In genomic region chr12:132083731-132084641, GRCh38 we compare ENCODE assay signal across 8 cellular contexts.
DNase-seq lines count a peak whose midpoint lies in the region; ATAC-seq, FAIRE-seq and TF ChIP-seq lines count a peak whose summit lies in the region.

No MANE protein-coding gene starts in this region.

- no peak overlapping the region for H2BK20ac ChIP-seq in H1 (ENCODE audit: low read length)

- H3K23ac ChIP-seq in H1 (ENCODE audit: insufficient read length) (no peak overlapping the region), mesenchymal stem cell (ENCODE audit: low read length in 2 of 2) (peak overlapping the region in 1 of 2 experiments; percentile 100)

- POLR2A ChIA-PET in H1 (lab: Charles Lee; ENCODE audit: partially characterized antibody), result interaction anchor here (0.8 to 1.3 kb wide), 4 partner anchors 10 to 255 kb away, joined by 3 to 4 read pairs (median 3); partner anchors contain the start of genes DDX51 and NOC4L

- no peak for TF ChIP-seq EP300 in H1 (IDR thresholded peaks at IDR 0.05; ENCODE audit: borderline replicate concordance in 1 of 2, low read depth in 2 of 2, low read length in 2 of 2)

- H3K4me1 ChIP-seq in H1 (replicated peaks in 1 of 4; ENCODE audit: control insufficient read depth in 3 of 4, insufficient read depth in 4 of 4, low read length in 3 of 4) (peaks cover 3 to 10% (median 7%) of the 10 kb centered on the region in 4 experiments), mesenchymal stem cell (ENCODE audit: control insufficient read depth, insufficient read depth, low read depth, low read length) (peaks cover 9% of the 10 kb centered on the region)

- TF ChIP-seq RAD21 in H1 (IDR thresholded peaks at IDR 0.05 in 1 of 2, conservative IDR thresholded peaks at IDR 0.05 in 1 of 2; ENCODE audit: low read depth in 2 of 2, low read length in 2 of 2), result no peak

- TF ChIP-seq CTCF in H1 (IDR thresholded peaks at IDR 0.05; ENCODE audit: control extremely low read depth in 1 of 3, insufficient read depth in 1 of 3, low read depth in 1 of 3, low read length in 3 of 3), result no peak

- no peak for FAIRE-seq in H1 (lab: Jason Lieb, UNC)

- peak overlapping the region; percentile 93 to 97 for H3K4me2 ChIP-seq in H1 (ENCODE audit: insufficient read depth in 1 of 2, low read depth in 2 of 2, low read length in 2 of 2)
- H3K4me2 ChIP-seq in mesenchymal stem cell (ENCODE audit: low read length, poor library complexity, severe bottlenecking), result peak overlapping the region; percentile 96

- no peak overlapping the region for H2BK12ac ChIP-seq in H1 (ENCODE audit: low read depth, low read length)
- H2BK12ac ChIP-seq in mesenchymal stem cell (ENCODE audit: low read length in 2 of 2), result no peak overlapping the region

- DNase-seq in COR-L47 (lab: John Stamatoyannopoulos, UW) (peak; percentile 95), HT1080 (ENCODE audit: low read depth) (peak; percentile 82), H1 (ENCODE audit: low read depth in 1 of 2, low spot score in 2 of 2) (peak; percentile 78 to 92), mesenchymal stem cell (peak; percentile 87)
- peak; percentile 78 for DNase-seq in NK-92 treated with Interleukin-12 subunit alpha and Interleukin-12 subunit beta, amount 100 ng/mL, for 24 hours (lab: John Stamatoyannopoulos, UW)
- peak; percentile 76 to 79 for DNase-seq in activated CD8-positive, alpha-beta memory T cell treated with anti-CD3 and anti-CD28 coated beads for 4 hours (ENCODE audit: low read depth in 2 of 2)
- DNase-seq in stimulated activated CD8-positive, alpha-beta memory T cell treated with anti-CD3 and anti-CD28 coated beads, Interleukin-12 subunit alpha, Interleukin-12 subunit beta, amount 100 ng/mL, for 1 hour (ENCODE audit: low read depth), result peak; percentile 79

- H4K20me1 ChIP-seq in H1 (replicated peaks in 1 of 2; ENCODE audit: control insufficient read depth in 1 of 2, insufficient read depth in 2 of 2, low read length in 2 of 2), result peaks cover 4 to 5% of the 10 kb centered on the region in 2 experiments

- H3K18ac ChIP-seq in H1 (ENCODE audit: extremely low read depth, low read length) (no peak overlapping the region; the same call in 1 of the 2 replicates), mesenchymal stem cell (ENCODE audit: low read depth in 1 of 2, low read length in 2 of 2) (peak overlapping the region; percentile 95 to 100)

- peak overlapping the region; percentile 86; the same call in 1 of the 2 replicates for H3K27ac ChIP-seq in H1 (ENCODE audit: low read depth, low read length)
- H3K27ac ChIP-seq in mesenchymal stem cell (ENCODE audit: low read length, poor library complexity, severe bottlenecking), result peak overlapping the region; percentile 24

- H3K4me3 ChIP-seq in H1 (ENCODE audit: extremely low read depth in 1 of 4, insufficient read depth in 2 of 4, low read depth in 3 of 4, low read length in 4 of 4) (peak overlapping the region; percentile 57 to 90 (median 70)), mesenchymal stem cell (ENCODE audit: insufficient read depth in 1 of 2, low read depth in 1 of 2, low read length in 2 of 2) (peak overlapping the region; percentile 80 to 100)

- WGBS in H1 (ENCODE audit: extremely low coverage in 1 of 2, insufficient coverage in 1 of 2, insufficient read length in 1 of 2, insufficient replicate concordance in 2 of 2, low coverage in 1 of 2, low lambda C conversion rate in 2 of 2, missing lambda C conversion rate in 1 of 2), 2 experiments, result 7% methylated on average over 49 of the region's 91 CpGs; no CpG with 5 or more reads in 1 of the 2 experiments
- 4% methylated on average over 43 of the region's 91 CpGs for WGBS in mesenchymal stem cell

- H3K9ac ChIP-seq in H1 (replicated peaks in 1 of 4; ENCODE audit: extremely low read depth in 1 of 4, low read depth in 3 of 4, low read length in 3 of 4) (peak overlapping the region; percentile 79 to 96 (median 88)), mesenchymal stem cell (ENCODE audit: low read length) (peak overlapping the region; percentile 87)

- H2AFZ ChIP-seq in H1 (ENCODE audit: low read length) (peak overlapping the region; percentile 92), mesenchymal stem cell (ENCODE audit: low read depth, low read length) (peak overlapping the region; percentile 96)

- H2BK15ac ChIP-seq in H1 (ENCODE audit: low read length) (no peak overlapping the region), mesenchymal stem cell (ENCODE audit: low read depth, poor library complexity, severe bottlenecking) (peak overlapping the region; percentile 100)

- H3K27me3 ChIP-seq in H1 (replicated peaks in 1 of 4; ENCODE audit: control insufficient read depth in 3 of 4, extremely low read depth in 1 of 4, insufficient read depth in 3 of 4, low read length in 3 of 4), result no peaks in the 10 kb centered on the region
- no peaks in the 10 kb centered on the region for H3K27me3 ChIP-seq in mesenchymal stem cell (ENCODE audit: control insufficient read depth in 1 of 2, insufficient read depth in 1 of 2, low read length in 2 of 2)

- H3K14ac ChIP-seq in H1 (ENCODE audit: insufficient read length) (no peak overlapping the region), mesenchymal stem cell (ENCODE audit: low read length in 2 of 2) (peak overlapping the region in 1 of 2 experiments; percentile 98)

- CTCF ChIA-PET in H1 (lab: Charles Lee; ENCODE audit: partially characterized antibody), result interaction anchor here (0.6 kb wide), 1 partner anchor 957 kb away, joined by 3 read pairs; no protein-coding TSS in a partner anchor

- peak; percentile 79 to 83 for TF ChIP-seq POLR2A in H1 (IDR thresholded peaks at IDR 0.05; ENCODE audit: control extremely low read depth in 1 of 2, low read depth in 2 of 2, low read length in 2 of 2)

- H3K36me3 ChIP-seq in H1 (ENCODE audit: control insufficient read depth in 2 of 4, insufficient read depth in 4 of 4, low read length in 3 of 4) (peaks cover 0 to 2% (median 0%) of the 10 kb centered on the region in 4 experiments; a peak in 1 of 8 replicates), mesenchymal stem cell (ENCODE audit: control insufficient read depth in 1 of 2, insufficient read depth in 2 of 2, low read depth in 1 of 2, low read length in 2 of 2) (peaks cover 20 to 29% of the 10 kb centered on the region in 2 experiments)

- H4K91ac ChIP-seq in H1 (replicated peaks; ENCODE audit: insufficient read length, low read length), result peak overlapping the region; percentile 0
- H4K91ac ChIP-seq in mesenchymal stem cell (ENCODE audit: low read length), result peak overlapping the region; percentile 98

- peaks cover 6% of the 10 kb centered on the region; the same call in 1 of the 2 replicates for H3K23me2 ChIP-seq in H1 (ENCODE audit: low read depth, low read length)

- H2BK5ac ChIP-seq in H1 (ENCODE audit: low read depth, low read length) (peak overlapping the region; percentile 81; the same call in 1 of the 2 replicates), mesenchymal stem cell (ENCODE audit: low read depth, low read length, poor library complexity, severe bottlenecking) (no peak overlapping the region)

- H2AK5ac ChIP-seq in H1 (ENCODE audit: low read depth, low read length), result no peak overlapping the region
- H2AK5ac ChIP-seq in mesenchymal stem cell (ENCODE audit: low read length, severe bottlenecking), result no peak overlapping the region

- ATAC-seq in GM21367 (IDR thresholded peaks at IDR 0.05; ENCODE audit: unreplicated experiment), result peak; percentile 77

- no peak overlapping the region for H3K56ac ChIP-seq in H1 (replicated peaks; ENCODE audit: insufficient read length, low read depth, low read length)

- H2BK120ac ChIP-seq in H1 (replicated peaks; ENCODE audit: low read depth, low read length), result peak overlapping the region; percentile 47
- peak overlapping the region; percentile 89 for H2BK120ac ChIP-seq in mesenchymal stem cell (ENCODE audit: low read depth, low read length)

- H3K4ac ChIP-seq in H1 (replicated peaks; ENCODE audit: insufficient read length, low read depth, low read length) (no peak overlapping the region), mesenchymal stem cell (ENCODE audit: low read depth in 1 of 2, low read length in 2 of 2) (peak overlapping the region in 1 of 2 experiments; percentile 91)

- peaks cover 0 to 15% of the 10 kb centered on the region in 2 experiments; a peak in 2 of 4 replicates for H3K79me2 ChIP-seq in H1 (ENCODE audit: control insufficient read depth in 1 of 2, insufficient read depth in 2 of 2, low read length in 2 of 2)

- no peak overlapping the region for H4K5ac ChIP-seq in H1 (ENCODE audit: insufficient read length, low read depth, low read length)

- peak overlapping the region; percentile 93; the same call in 1 of the 2 replicates for H4K8ac ChIP-seq in H1 (ENCODE audit: extremely low read depth, insufficient read depth, low read length)
- peak overlapping the region; percentile 96 for H4K8ac ChIP-seq in mesenchymal stem cell (ENCODE audit: low read length)

- H3K9me3 ChIP-seq in H1 (ENCODE audit: insufficient read depth in 2 of 2, low read depth in 1 of 2, low read length in 1 of 2) (no peaks in the 10 kb centered on the region), mesenchymal stem cell (ENCODE audit: control insufficient read depth, low read length) (no peaks in the 10 kb centered on the region)

- H3K79me1 ChIP-seq in H1 (ENCODE audit: low read depth, low read length) (peaks cover 7% of the 10 kb centered on the region), mesenchymal stem cell (replicated peaks; ENCODE audit: low read length, poor library complexity, severe bottlenecking) (peaks cover 11% of the 10 kb centered on the region)

TF ChIP-seq in H1, 55 proteins besides CTCF, POLR2A, EP300 and RAD21 (continues in another document):
- no peak for TF ChIP-seq SP4 (IDR thresholded peaks at IDR 0.05; ENCODE audit: low read length)
- peak; percentile 97 for TF ChIP-seq MAX (IDR thresholded peaks at IDR 0.05)
- TF ChIP-seq RXRA (IDR thresholded peaks at IDR 0.05; ENCODE audit: insufficient read depth, low read depth, low read length), result no peak

Comparison
In these comparisons a context has a peak if more than half of its experiments do, and no peak if none do; other contexts are left out.
1. Peak in every context shown above with its lines: DNase-seq, ATAC-seq, H3K4me3 ChIP-seq and H3K27ac ChIP-seq.